ENCODE assay signal across 1 cellular context in the genomic region with DNA sequence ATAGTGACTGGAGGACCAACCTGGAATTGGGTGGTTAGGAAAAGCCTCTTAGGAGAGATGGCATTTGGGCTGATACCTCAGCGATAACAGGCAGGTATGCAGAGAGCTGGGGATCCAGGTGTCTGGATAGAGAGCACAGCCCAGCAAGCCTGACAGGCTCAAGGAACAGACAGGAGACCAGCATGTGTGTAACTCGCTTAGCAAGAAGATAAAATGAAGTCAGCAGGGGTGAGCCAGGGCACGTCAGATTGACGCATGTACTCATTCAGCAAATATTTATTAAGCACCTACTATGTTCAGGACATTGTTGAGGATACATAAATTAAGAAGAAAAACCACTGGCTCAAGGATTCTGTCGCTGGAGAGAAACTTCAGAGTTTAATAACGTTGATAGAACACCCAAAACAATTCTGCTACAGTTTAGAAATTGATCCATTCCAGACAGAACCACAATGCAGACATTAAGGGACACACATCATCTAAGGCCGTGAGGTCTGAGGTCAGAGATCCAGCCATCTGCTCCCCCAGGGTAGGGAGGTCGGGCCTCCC.
TF ChIP-seq lines count a peak whose summit lies in the region.

No MANE protein-coding gene starts in this region.

TF ChIP-seq in GM12878, 131 proteins besides CTCF, POLR2A, EP300 and RAD21 (continued from another document and continues in another):
- TF ChIP-seq, protein P1, sequence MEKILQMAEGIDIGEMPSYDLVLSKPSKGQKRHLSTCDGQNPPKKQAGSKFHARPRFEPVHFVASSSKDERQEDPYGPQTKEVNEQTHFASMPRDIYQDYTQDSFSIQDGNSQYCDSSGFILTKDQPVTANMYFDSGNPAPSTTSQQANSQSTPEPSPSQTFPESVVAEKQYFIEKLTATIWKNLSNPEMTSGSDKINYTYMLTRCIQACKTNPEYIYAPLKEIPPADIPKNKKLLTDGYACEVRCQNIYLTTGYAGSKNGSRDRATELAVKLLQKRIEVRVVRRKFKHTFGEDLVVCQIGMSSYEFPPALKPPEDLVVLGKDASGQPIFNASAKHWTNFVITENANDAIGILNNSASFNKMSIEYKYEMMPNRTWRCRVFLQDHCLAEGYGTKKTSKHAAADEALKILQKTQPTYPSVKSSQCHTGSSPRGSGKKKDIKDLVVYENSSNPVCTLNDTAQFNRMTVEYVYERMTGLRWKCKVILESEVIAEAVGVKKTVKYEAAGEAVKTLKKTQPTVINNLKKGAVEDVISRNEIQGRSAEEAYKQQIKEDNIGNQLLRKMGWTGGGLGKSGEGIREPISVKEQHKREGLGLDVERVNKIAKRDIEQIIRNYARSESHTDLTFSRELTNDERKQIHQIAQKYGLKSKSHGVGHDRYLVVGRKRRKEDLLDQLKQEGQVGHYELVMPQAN (conservative IDR thresholded peaks at IDR 0.05): no peak
- TF ChIP-seq WRNIP1 (IDR thresholded peaks at IDR 0.05; ENCODE audit: borderline replicate concordance, low read depth, low read length) (peak; percentile 76; the same call in 1 of the 2 replicates), TBL1XR1 (IDR thresholded peaks at IDR 0.05; ENCODE audit: low read depth, low read length) (peak; percentile 67; the same call in 1 of the 2 replicates), TAF1 (IDR thresholded peaks at IDR 0.05; ENCODE audit: borderline replicate concordance, low read depth, low read length) (no peak), CHD2 (IDR thresholded peaks at IDR 0.05; ENCODE audit: borderline replicate concordance, low read depth, low read length) (peak; percentile 82), TCF3 (IDR thresholded peaks at IDR 0.05; ENCODE audit: borderline replicate concordance, insufficient read depth, low read depth, low read length) (0 out of 2 replicates have a peak, but pooled peaks have one; percentile 26), SMAD5 (IDR thresholded peaks at IDR 0.05; ENCODE audit: low read depth) (peak; percentile 86; the same call in 1 of the 2 replicates), SMARCA5 (IDR thresholded peaks at IDR 0.05) (no peak), SMAD1 (IDR thresholded peaks at IDR 0.05; ENCODE audit: low read depth, partially characterized antibody) (peak; percentile 82), YY1 (IDR thresholded peaks at IDR 0.05; ENCODE audit: low read depth, low read length) (peak; percentile 69; the same call in 1 of the 2 replicates), BRCA1 (IDR thresholded peaks at IDR 0.05; ENCODE audit: low read depth, low read length) (no peak), CBX3 (IDR thresholded peaks at IDR 0.05; ENCODE audit: borderline replicate concordance, low read depth) (no peak), MTA3 (IDR thresholded peaks at IDR 0.05; ENCODE audit: borderline replicate concordance, low read length) (no peak), BHLHE40 (IDR thresholded peaks at IDR 0.05; ENCODE audit: borderline replicate concordance in 1 of 2, low read depth in 2 of 2, low read length in 1 of 2) (no peak; a peak in 1 of 4 replicates), FOXK2 (IDR thresholded peaks at IDR 0.05) (no peak), KAT2A (conservative IDR thresholded peaks at IDR 0.05; ENCODE audit: control insufficient read depth, low read depth, low read length) (no peak), IRF4 (IDR thresholded peaks at IDR 0.05; ENCODE audit: low read depth, low read length) (0 out of 2 replicates have a peak, but pooled peaks have one; percentile 19), HDAC6 (IDR thresholded peaks at IDR 0.05; ENCODE audit: unreplicated experiment) (no peak), PML (IDR thresholded peaks at IDR 0.05; ENCODE audit: low read length) (no peak), JUND (IDR thresholded peaks at IDR 0.05; ENCODE audit: low read depth, low read length) (no peak; the same call in 1 of the 2 replicates), MYB (IDR thresholded peaks at IDR 0.05; ENCODE audit: borderline replicate concordance, low read depth, low read length) (no peak), GABPA (IDR thresholded peaks at IDR 0.05; ENCODE audit: low read depth) (no peak), MTA2 (IDR thresholded peaks at IDR 0.05; ENCODE audit: low read depth) (no peak)
- TF ChIP-seq, protein P2, sequence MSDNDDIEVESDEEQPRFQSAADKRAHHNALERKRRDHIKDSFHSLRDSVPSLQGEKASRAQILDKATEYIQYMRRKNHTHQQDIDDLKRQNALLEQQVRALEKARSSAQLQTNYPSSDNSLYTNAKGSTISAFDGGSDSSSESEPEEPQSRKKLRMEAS (IDR thresholded peaks at IDR 0.05; ENCODE audit: low read depth, low read length): no peak
- TF ChIP-seq, protein P3, sequence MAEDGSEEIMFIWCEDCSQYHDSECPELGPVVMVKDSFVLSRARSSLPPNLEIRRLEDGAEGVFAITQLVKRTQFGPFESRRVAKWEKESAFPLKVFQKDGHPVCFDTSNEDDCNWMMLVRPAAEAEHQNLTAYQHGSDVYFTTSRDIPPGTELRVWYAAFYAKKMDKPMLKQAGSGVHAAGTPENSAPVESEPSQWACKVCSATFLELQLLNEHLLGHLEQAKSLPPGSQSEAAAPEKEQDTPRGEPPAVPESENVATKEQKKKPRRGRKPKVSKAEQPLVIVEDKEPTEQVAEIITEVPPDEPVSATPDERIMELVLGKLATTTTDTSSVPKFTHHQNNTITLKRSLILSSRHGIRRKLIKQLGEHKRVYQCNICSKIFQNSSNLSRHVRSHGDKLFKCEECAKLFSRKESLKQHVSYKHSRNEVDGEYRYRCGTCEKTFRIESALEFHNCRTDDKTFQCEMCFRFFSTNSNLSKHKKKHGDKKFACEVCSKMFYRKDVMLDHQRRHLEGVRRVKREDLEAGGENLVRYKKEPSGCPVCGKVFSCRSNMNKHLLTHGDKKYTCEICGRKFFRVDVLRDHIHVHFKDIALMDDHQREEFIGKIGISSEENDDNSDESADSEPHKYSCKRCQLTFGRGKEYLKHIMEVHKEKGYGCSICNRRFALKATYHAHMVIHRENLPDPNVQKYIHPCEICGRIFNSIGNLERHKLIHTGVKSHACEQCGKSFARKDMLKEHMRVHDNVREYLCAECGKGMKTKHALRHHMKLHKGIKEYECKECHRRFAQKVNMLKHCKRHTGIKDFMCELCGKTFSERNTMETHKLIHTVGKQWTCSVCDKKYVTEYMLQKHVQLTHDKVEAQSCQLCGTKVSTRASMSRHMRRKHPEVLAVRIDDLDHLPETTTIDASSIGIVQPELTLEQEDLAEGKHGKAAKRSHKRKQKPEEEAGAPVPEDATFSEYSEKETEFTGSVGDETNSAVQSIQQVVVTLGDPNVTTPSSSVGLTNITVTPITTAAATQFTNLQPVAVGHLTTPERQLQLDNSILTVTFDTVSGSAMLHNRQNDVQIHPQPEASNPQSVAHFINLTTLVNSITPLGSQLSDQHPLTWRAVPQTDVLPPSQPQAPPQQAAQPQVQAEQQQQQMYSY (CRISPR knock-in tag; IDR thresholded peaks at IDR 0.05): no peak
- TF ChIP-seq, protein P4, sequence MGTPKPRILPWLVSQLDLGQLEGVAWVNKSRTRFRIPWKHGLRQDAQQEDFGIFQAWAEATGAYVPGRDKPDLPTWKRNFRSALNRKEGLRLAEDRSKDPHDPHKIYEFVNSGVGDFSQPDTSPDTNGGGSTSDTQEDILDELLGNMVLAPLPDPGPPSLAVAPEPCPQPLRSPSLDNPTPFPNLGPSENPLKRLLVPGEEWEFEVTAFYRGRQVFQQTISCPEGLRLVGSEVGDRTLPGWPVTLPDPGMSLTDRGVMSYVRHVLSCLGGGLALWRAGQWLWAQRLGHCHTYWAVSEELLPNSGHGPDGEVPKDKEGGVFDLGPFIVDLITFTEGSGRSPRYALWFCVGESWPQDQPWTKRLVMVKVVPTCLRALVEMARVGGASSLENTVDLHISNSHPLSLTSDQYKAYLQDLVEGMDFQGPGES (IDR thresholded peaks at IDR 0.05): no peak
- TF ChIP-seq, protein P5, sequence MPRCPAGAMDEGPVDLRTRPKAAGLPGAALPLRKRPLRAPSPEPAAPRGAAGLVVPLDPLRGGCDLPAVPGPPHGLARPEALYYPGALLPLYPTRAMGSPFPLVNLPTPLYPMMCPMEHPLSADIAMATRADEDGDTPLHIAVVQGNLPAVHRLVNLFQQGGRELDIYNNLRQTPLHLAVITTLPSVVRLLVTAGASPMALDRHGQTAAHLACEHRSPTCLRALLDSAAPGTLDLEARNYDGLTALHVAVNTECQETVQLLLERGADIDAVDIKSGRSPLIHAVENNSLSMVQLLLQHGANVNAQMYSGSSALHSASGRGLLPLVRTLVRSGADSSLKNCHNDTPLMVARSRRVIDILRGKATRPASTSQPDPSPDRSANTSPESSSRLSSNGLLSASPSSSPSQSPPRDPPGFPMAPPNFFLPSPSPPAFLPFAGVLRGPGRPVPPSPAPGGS (IDR thresholded peaks at IDR 0.05; ENCODE audit: borderline replicate concordance, insufficient read depth, low read depth, low read length, poor library complexity, severe bottlenecking): peak; percentile 6
- TF ChIP-seq, protein P6, sequence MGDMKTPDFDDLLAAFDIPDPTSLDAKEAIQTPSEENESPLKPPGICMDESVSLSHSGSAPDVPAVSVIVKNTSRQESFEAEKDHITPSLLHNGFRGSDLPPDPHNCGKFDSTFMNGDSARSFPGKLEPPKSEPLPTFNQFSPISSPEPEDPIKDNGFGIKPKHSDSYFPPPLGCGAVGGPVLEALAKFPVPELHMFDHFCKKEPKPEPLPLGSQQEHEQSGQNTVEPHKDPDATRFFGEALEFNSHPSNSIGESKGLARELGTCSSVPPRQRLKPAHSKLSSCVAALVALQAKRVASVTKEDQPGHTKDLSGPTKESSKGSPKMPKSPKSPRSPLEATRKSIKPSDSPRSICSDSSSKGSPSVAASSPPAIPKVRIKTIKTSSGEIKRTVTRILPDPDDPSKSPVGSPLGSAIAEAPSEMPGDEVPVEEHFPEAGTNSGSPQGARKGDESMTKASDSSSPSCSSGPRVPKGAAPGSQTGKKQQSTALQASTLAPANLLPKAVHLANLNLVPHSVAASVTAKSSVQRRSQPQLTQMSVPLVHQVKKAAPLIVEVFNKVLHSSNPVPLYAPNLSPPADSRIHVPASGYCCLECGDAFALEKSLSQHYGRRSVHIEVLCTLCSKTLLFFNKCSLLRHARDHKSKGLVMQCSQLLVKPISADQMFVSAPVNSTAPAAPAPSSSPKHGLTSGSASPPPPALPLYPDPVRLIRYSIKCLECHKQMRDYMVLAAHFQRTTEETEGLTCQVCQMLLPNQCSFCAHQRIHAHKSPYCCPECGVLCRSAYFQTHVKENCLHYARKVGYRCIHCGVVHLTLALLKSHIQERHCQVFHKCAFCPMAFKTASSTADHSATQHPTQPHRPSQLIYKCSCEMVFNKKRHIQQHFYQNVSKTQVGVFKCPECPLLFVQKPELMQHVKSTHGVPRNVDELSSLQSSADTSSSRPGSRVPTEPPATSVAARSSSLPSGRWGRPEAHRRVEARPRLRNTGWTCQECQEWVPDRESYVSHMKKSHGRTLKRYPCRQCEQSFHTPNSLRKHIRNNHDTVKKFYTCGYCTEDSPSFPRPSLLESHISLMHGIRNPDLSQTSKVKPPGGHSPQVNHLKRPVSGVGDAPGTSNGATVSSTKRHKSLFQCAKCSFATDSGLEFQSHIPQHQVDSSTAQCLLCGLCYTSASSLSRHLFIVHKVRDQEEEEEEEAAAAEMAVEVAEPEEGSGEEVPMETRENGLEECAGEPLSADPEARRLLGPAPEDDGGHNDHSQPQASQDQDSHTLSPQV (IDR thresholded peaks at IDR 0.05): no peak
- TF ChIP-seq, protein P7, sequence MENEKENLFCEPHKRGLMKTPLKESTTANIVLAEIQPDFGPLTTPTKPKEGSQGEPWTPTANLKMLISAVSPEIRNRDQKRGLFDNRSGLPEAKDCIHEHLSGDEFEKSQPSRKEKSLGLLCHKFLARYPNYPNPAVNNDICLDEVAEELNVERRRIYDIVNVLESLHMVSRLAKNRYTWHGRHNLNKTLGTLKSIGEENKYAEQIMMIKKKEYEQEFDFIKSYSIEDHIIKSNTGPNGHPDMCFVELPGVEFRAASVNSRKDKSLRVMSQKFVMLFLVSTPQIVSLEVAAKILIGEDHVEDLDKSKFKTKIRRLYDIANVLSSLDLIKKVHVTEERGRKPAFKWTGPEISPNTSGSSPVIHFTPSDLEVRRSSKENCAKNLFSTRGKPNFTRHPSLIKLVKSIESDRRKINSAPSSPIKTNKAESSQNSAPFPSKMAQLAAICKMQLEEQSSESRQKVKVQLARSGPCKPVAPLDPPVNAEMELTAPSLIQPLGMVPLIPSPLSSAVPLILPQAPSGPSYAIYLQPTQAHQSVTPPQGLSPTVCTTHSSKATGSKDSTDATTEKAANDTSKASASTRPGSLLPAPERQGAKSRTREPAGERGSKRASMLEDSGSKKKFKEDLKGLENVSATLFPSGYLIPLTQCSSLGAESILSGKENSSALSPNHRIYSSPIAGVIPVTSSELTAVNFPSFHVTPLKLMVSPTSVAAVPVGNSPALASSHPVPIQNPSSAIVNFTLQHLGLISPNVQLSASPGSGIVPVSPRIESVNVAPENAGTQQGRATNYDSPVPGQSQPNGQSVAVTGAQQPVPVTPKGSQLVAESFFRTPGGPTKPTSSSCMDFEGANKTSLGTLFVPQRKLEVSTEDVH (IDR thresholded peaks at IDR 0.05; ENCODE audit: low read depth, partially characterized antibody): no peak
- TF ChIP-seq, protein P8, sequence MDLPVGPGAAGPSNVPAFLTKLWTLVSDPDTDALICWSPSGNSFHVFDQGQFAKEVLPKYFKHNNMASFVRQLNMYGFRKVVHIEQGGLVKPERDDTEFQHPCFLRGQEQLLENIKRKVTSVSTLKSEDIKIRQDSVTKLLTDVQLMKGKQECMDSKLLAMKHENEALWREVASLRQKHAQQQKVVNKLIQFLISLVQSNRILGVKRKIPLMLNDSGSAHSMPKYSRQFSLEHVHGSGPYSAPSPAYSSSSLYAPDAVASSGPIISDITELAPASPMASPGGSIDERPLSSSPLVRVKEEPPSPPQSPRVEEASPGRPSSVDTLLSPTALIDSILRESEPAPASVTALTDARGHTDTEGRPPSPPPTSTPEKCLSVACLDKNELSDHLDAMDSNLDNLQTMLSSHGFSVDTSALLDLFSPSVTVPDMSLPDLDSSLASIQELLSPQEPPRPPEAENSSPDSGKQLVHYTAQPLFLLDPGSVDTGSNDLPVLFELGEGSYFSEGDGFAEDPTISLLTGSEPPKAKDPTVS (IDR thresholded peaks at IDR 0.05; ENCODE audit: low read depth, low read length): no peak
- TF ChIP-seq, protein P9, sequence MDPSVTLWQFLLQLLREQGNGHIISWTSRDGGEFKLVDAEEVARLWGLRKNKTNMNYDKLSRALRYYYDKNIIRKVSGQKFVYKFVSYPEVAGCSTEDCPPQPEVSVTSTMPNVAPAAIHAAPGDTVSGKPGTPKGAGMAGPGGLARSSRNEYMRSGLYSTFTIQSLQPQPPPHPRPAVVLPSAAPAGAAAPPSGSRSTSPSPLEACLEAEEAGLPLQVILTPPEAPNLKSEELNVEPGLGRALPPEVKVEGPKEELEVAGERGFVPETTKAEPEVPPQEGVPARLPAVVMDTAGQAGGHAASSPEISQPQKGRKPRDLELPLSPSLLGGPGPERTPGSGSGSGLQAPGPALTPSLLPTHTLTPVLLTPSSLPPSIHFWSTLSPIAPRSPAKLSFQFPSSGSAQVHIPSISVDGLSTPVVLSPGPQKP (IDR thresholded peaks at IDR 0.05; ENCODE audit: low read depth, low read length): no peak
- TF ChIP-seq, protein P10, sequence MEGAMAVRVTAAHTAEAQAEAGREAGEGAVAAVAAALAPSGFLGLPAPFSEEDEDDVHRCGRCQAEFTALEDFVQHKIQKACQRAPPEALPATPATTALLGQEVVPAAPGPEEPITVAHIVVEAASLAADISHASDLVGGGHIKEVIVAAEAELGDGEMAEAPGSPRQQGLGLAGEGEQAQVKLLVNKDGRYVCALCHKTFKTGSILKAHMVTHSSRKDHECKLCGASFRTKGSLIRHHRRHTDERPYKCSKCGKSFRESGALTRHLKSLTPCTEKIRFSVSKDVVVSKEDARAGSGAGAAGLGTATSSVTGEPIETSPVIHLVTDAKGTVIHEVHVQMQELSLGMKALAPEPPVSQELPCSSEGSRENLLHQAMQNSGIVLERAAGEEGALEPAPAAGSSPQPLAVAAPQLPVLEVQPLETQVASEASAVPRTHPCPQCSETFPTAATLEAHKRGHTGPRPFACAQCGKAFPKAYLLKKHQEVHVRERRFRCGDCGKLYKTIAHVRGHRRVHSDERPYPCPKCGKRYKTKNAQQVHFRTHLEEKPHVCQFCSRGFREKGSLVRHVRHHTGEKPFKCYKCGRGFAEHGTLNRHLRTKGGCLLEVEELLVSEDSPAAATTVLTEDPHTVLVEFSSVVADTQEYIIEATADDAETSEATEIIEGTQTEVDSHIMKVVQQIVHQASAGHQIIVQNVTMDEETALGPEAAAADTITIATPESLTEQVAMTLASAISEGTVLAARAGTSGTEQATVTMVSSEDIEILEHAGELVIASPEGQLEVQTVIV (IDR thresholded peaks at IDR 0.05; ENCODE audit: borderline replicate concordance, partially characterized antibody): no peak
